In the genomic region with DNA sequence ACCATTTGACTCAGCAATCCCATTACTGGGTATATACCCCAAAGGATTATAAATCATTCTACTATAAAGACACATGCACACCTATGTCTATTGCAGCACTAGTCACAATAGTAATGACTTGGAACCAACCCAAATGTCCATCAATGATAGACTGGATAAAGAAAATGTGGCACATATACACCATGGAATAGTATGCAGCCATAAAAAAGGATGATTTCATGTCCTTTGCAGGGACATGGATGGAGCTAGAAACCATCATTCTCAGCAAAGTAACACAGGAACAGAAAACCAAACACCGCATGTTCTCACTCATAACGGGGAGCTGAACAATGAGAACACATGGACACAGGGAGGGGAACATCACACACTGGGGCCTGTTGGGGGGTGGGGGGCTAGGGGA, we compare ENCODE assay signal across 4 cellular contexts. TPM values are rescaled to one million over a fixed set of nuclear protein-coding genes. Genes with fewer than 3 reads are reported as not detected.
"Had no signal": no experiment of that assay in that cellular context is flagged by ENCODE, and none has a peak within 500 bp of the region (broad histone marks: within the 10 kb centered on the region; RNA-seq: fewer than 3 reads in every experiment).

No MANE protein-coding gene starts in this region.

RNA-seq across cellular contexts. Expression of gene ALOX12, which starts 44.9 kb away (rescaled TPM):
- total RNA-seq: HepG2, HT-29, HT1080, IMR-90 had no signal
- polyA plus RNA-seq: HepG2 had no signal
